Comparison of ENCODE assay signal across 8 cellular contexts in genomic region chr11:12694182-12694531, GRCh38. TPM values are rescaled to one million over a fixed set of nuclear protein-coding genes. Genes with fewer than 3 reads are reported as not detected.
DNase-seq lines count a peak whose midpoint lies in the region; ATAC-seq and TF ChIP-seq lines count a peak whose summit lies in the region.
"Had no signal": no experiment of that assay in that cellular context is flagged by ENCODE, and none has a peak within 500 bp of the region (broad histone marks: within the 10 kb centered on the region; RNA-seq: fewer than 3 reads in every experiment).

No MANE protein-coding gene starts in this region.

- H3K4me1 ChIP-seq in body of pancreas (peaks cover 62% of the 10 kb centered on the region), testis (peaks cover 24% of the 10 kb centered on the region)

- H3K36me3 ChIP-seq in MG63 (peaks cover 11% of the 10 kb centered on the region; the same call in 1 of the 2 replicates), body of pancreas (replicated peaks in 1 of 2; ENCODE audit: insufficient read depth in 1 of 2, low read depth in 2 of 2) (no peaks in the 10 kb centered on the region), testis (ENCODE audit: low read depth, missing control alignments) (no peaks in the 10 kb centered on the region)

- 4 to 6% methylated on average over 6 of the region's 6 CpGs for WGBS in body of pancreas, 2 donors
- 41 to 48% methylated on average over 6 of the region's 6 CpGs for WGBS in testis, 2 donors

- intact Hi-C loops in body of pancreas (cut with DNase I) = no loop called here
- intact Hi-C loops in left colon (cut with DNase I, micrococcal nuclease) = no loop called here
- intact Hi-C loops in testis (cut with DNase I; ENCODE audit: low total_unique reads) = no loop called here

- TF ChIP-seq POLR2A in body of pancreas (IDR thresholded peaks at IDR 0.05) = peak in 2 of 3 donors; percentile 75 to 79
- no peak for TF ChIP-seq POLR2A in testis (IDR thresholded peaks at IDR 0.05)

- peak; percentile 42 for ATAC-seq in body of pancreas
- ATAC-seq in left colon = peak; percentile 34
- no peak for ATAC-seq in esophagus mucosa

- H3K27ac ChIP-seq in body of pancreas (peak overlapping the region; percentile 87 to 94 (median 90)), testis (peak overlapping the region in 1 of 2 donors; percentile 63)
- H3K27ac ChIP-seq: KMS-11 had no signal

- no peaks in the 10 kb centered on the region for H3K27me3 ChIP-seq in MG63
- H3K27me3 ChIP-seq in body of pancreas = no peaks in the 10 kb centered on the region
- no peaks in the 10 kb centered on the region for H3K27me3 ChIP-seq in testis

- TF ChIP-seq CTCF in body of pancreas (IDR thresholded peaks at IDR 0.05) (no peak), testis (IDR thresholded peaks at IDR 0.05) (no peak)

- no peak for DNase-seq in MG63
- DNase-seq in body of pancreas = peak; percentile 43 to 75 (median 60)
- peak in 1 of 2 donors; percentile 46 for DNase-seq in left colon
- DNase-seq in testis = peak; percentile 44
- DNase-seq in SKM-1 treated with dmso at 0.1 percent for 144 hours (lab: John Stamatoyannopoulos, UW; ENCODE audit: unreplicated experiment) = no peak
- DNase-seq in stimulated activated CD4-positive, alpha-beta T cell treated with anti-CD3 and anti-CD28 coated beads, Interleukin-15, amount 100 ng/mL, for 24 hours = no peak

- H3K4me3 ChIP-seq in MG63 (peak overlapping the region; percentile 9; the same call in 1 of the 2 replicates), body of pancreas (no peak overlapping the region), testis (no peak overlapping the region)

- H3K9me3 ChIP-seq in MG63 (no peaks in the 10 kb centered on the region), body of pancreas (no peaks in the 10 kb centered on the region), testis (no peaks in the 10 kb centered on the region)

RNA-seq across cellular contexts. Expression of gene TEAD1, which starts 19.9 kb away (rescaled TPM):
- 16.9 and 17.5 TPM in 2 replicates for total RNA-seq in MG63 (2014; rRNA removed; shearing (Covaris generic); ENCODE audit: low replicate concordance)
- 10 to 100 TPM; 36.9 to 55.0 TPM for total RNA-seq in body of pancreas
- 10 to 100 TPM; 43.0 to 51.3 TPM for total RNA-seq in left colon
- 10 to 100 TPM; 63.5 to 78.1 TPM for total RNA-seq in testis
- 24.6 TPM for polyA plus RNA-seq in testis (ENCODE audit: insufficient read depth, low read depth, low replicate concordance)
- 35.3 TPM for total RNA-seq in esophagus mucosa

Comparison
In these comparisons a context has a peak if more than half of its experiments do, and no peak if none do; other contexts are left out.
1. DNase-seq: peak in body of pancreas (4 of 4) and testis (single experiment); none in MG63 (single experiment), SKM-1 treated with dmso at 0.1 percent for 144 hours (single experiment) and stimulated activated CD4-positive, alpha-beta T cell treated with anti-CD3 and anti-CD28 coated beads, Interleukin-15, amount 100 ng/mL, for 24 hours (single experiment).